Comparison of ENCODE assay signal across 35 cellular contexts in the genomic region with DNA sequence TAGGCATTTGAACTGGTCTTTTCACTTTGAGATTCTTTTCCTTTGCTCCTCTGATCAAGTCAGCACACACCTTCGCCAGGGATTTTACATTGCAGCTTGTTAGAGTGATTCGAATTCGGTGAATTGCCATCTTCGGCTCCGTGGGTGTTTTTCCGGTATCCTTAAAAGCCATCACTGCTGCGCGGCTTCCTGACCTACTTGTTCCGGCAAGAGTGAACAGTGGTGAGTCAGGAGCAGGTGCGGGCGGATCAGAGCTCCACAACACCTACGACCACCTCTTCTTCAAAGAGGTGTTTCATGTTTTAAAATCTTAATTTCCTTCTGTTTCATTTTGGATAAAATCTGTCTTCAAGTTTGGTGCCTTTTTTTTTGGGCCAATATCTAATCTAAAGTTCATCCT.
"Had no signal": no experiment of that assay in that cellular context is flagged by ENCODE, and none has a peak within 500 bp of the region (broad histone marks: within the 10 kb centered on the region; RNA-seq: fewer than 3 reads in every experiment).

No MANE protein-coding gene starts in this region.

- H3K27ac Mint-ChIP-seq: activated B cell treated with CpG ODN at 0.5 μM for 24 hours; activated CD8-positive, alpha-beta T cell treated with anti-CD3 and anti-CD28 coated beads for 36 hours; activated naive CD4-positive, alpha-beta T cell treated with anti-CD3 and anti-CD28 coated beads for 36 hours; activated naive CD4-positive, alpha-beta T cell treated with anti-CD3 and anti-CD28 coated beads, Interleukin-2, amount 50 U/mL, for 24 hours; activated naive CD8-positive, alpha-beta T cell treated with anti-CD3 and anti-CD28 coated beads for 36 hours; activated naive CD8-positive, alpha-beta T cell treated with anti-CD3 and anti-CD28 coated beads, Interleukin-2, amount 50 U/mL, for 24 hours; activated T-helper 1 cell treated with anti-CD3 and anti-CD28 coated beads, Interleukin-12 subunit alpha, Interleukin-12 subunit beta, Interleukin-2, Interleukin-4 antibody, amounts not matched to agents 30 ng/mL and 10 ng/mL and 1 ng/mL, durations not matched to agents 14 hours and 24 hours and 36 hours; activated T-helper 2 cell treated with anti-CD3 and anti-CD28 coated beads, Interferon-gamma antibody, Interleukin-2, Interleukin-4, amounts not matched to agents 10 μg/mL and 5 μg/mL and 100 μg/mL, durations not matched to agents 14 hours and 24 hours and 36 hours; brain; dendritic cell treated with granulocyte-macrophage colony-stimulating factor and Interleukin-4, amounts not matched to agents 40 ng/mL and 50 ng/mL, for 4 days; endodermal cell; T-helper 17 cell; T-helper 2 cell treated with Interferon-gamma antibody and Interleukin-4, amounts not matched to agents 5 μg/mL and 100 μg/mL, for 36 hours had no signal

- H3K4me3 Mint-ChIP-seq: activated B cell treated with CpG ODN at 0.5 μM for 24 hours; activated CD8-positive, alpha-beta T cell treated with anti-CD3 and anti-CD28 coated beads for 36 hours; activated naive CD4-positive, alpha-beta T cell treated with anti-CD3 and anti-CD28 coated beads for 36 hours; activated naive CD4-positive, alpha-beta T cell treated with anti-CD3 and anti-CD28 coated beads, Interleukin-2, amount 50 U/mL, for 24 hours; activated naive CD8-positive, alpha-beta T cell treated with anti-CD3 and anti-CD28 coated beads for 36 hours; activated naive CD8-positive, alpha-beta T cell treated with anti-CD3 and anti-CD28 coated beads, Interleukin-2, amount 50 U/mL, for 24 hours; activated T-cell treated with anti-CD3 and anti-CD28 coated beads, Interleukin-2, amount 50 U/mL, for 4 hours; activated T-helper 1 cell treated with anti-CD3 and anti-CD28 coated beads, Interleukin-12 subunit alpha, Interleukin-12 subunit beta, Interleukin-2, Interleukin-4 antibody, amounts not matched to agents 30 ng/mL and 10 ng/mL and 1 ng/mL, durations not matched to agents 14 hours and 24 hours and 36 hours; brain; central memory CD8-positive, alpha-beta T cell; dendritic cell treated with granulocyte-macrophage colony-stimulating factor and Interleukin-4, amounts not matched to agents 40 ng/mL and 50 ng/mL, for 4 days; endodermal cell; T-helper 17 cell; T-helper 2 cell treated with Interferon-gamma antibody and Interleukin-4, amounts not matched to agents 5 μg/mL and 100 μg/mL, for 36 hours had no signal

- H3K9me3 ChIP-seq: adrenal gland, breast epithelium, esophagus squamous epithelium, heart left ventricle had no signal

- H3K9me3 Mint-ChIP-seq: activated B cell treated with CpG ODN at 0.5 μM for 24 hours; activated CD8-positive, alpha-beta T cell treated with anti-CD3 and anti-CD28 coated beads for 36 hours; activated naive CD4-positive, alpha-beta T cell treated with anti-CD3 and anti-CD28 coated beads for 36 hours; activated naive CD4-positive, alpha-beta T cell treated with anti-CD3 and anti-CD28 coated beads, Interleukin-2, amount 50 U/mL, for 24 hours; activated naive CD8-positive, alpha-beta T cell treated with anti-CD3 and anti-CD28 coated beads for 36 hours; activated naive CD8-positive, alpha-beta T cell treated with anti-CD3 and anti-CD28 coated beads, Interleukin-2, amount 50 U/mL, for 24 hours; activated T-cell treated with anti-CD3 and anti-CD28 coated beads, Interleukin-2, amount 50 U/mL, for 4 hours; activated T-helper 1 cell treated with anti-CD3 and anti-CD28 coated beads, Interleukin-12 subunit alpha, Interleukin-12 subunit beta, Interleukin-2, Interleukin-4 antibody, amounts not matched to agents 30 ng/mL and 10 ng/mL and 1 ng/mL, durations not matched to agents 14 hours and 24 hours and 36 hours; activated T-helper 2 cell treated with anti-CD3 and anti-CD28 coated beads, Interferon-gamma antibody, Interleukin-2, Interleukin-4, amounts not matched to agents 10 μg/mL and 5 μg/mL and 100 μg/mL, durations not matched to agents 14 hours and 24 hours and 36 hours; central memory CD8-positive, alpha-beta T cell; dendritic cell treated with granulocyte-macrophage colony-stimulating factor and Interleukin-4, amounts not matched to agents 40 ng/mL and 50 ng/mL, for 4 days; endodermal cell; T-helper 2 cell treated with Interferon-gamma antibody and Interleukin-4, amounts not matched to agents 5 μg/mL and 100 μg/mL, for 36 hours had no signal

- ATAC-seq: activated CD4-positive, CD25-positive, alpha-beta regulatory T cell treated with anti-CD3 and anti-CD28 coated beads, Interleukin-2, amount 50 U/mL, for 24 hours; activated CD8-positive, alpha-beta T cell treated with anti-CD3 and anti-CD28 coated beads for 36 hours; activated naive CD8-positive, alpha-beta T cell treated with anti-CD3 and anti-CD28 coated beads, Interleukin-2, amount 50 U/mL, for 24 hours; activated T-cell treated with anti-CD3 and anti-CD28 coated beads, Interleukin-2, amount 50 U/mL, for 4 hours; heart left ventricle; T-helper 17 cell had no signal

- H3K27me3 ChIP-seq: adrenal gland, breast epithelium, cardiac muscle cell, dorsolateral prefrontal cortex, esophagus squamous epithelium, heart left ventricle had no signal

- H3K4me3 ChIP-seq: adrenal gland, breast epithelium, cardiac muscle cell, coronary artery, dorsolateral prefrontal cortex, esophagus squamous epithelium, heart left ventricle had no signal

- H3K36me3 ChIP-seq: adrenal gland, breast epithelium, cardiac muscle cell, esophagus squamous epithelium, heart left ventricle, WERI-Rb-1 had no signal

- H3K27ac ChIP-seq: adrenal gland, breast epithelium, cardiac muscle cell, coronary artery, dorsolateral prefrontal cortex, esophagus squamous epithelium, heart left ventricle, WERI-Rb-1 had no signal

- DNase-seq: activated B cell treated with CpG ODN at 0.5 μM for 24 hours; activated CD4-positive, alpha-beta T cell treated with anti-CD3 and anti-CD28 coated beads for 48 hours; activated CD4-positive, alpha-beta T cell treated with anti-CD3 and anti-CD28 coated beads, Interleukin-2, amount 50 U/mL, for 1 hour; activated CD4-positive, alpha-beta T cell treated with anti-CD3 and anti-CD28 coated beads, Interleukin-2, amount 50 U/mL, for 48 hours; activated CD8-positive, alpha-beta memory T cell treated with anti-CD3 and anti-CD28 coated beads for 24 hours; activated CD8-positive, alpha-beta T cell treated with anti-CD3 and anti-CD28 coated beads for 36 hours; activated effector memory CD4-positive, alpha-beta T cell treated with anti-CD3 and anti-CD28 coated beads, Interleukin-2, amount 50 U/mL, for 16 hours; activated naive CD4-positive, alpha-beta T cell treated with anti-CD3 and anti-CD28 coated beads for 36 hours; activated naive CD8-positive, alpha-beta T cell treated with anti-CD3 and anti-CD28 coated beads for 36 hours; activated naive CD8-positive, alpha-beta T cell treated with anti-CD3 and anti-CD28 coated beads, Interleukin-2, amount 50 U/mL, for 24 hours; activated T-cell treated with anti-CD3 and anti-CD28 coated beads, Interleukin-2, amount 50 U/mL, for 4 hours; adrenal gland; aorta; effector memory CD4-positive, alpha-beta T cell; endodermal cell; erythroblast; esophagus squamous epithelium; heart left ventricle; SW 1271; T-helper 1 cell; T-helper 17 cell; T1000; WERI-Rb-1 had no signal

- H3K36me3 Mint-ChIP-seq: activated naive CD4-positive, alpha-beta T cell treated with anti-CD3 and anti-CD28 coated beads, Interleukin-2, amount 50 U/mL, for 24 hours; activated naive CD8-positive, alpha-beta T cell treated with anti-CD3 and anti-CD28 coated beads for 36 hours; brain had no signal

- H3K4me1 ChIP-seq: adrenal gland, breast epithelium, esophagus squamous epithelium, heart left ventricle had no signal

- H3K4me1 Mint-ChIP-seq: activated B cell treated with CpG ODN at 0.5 μM for 24 hours; activated naive CD4-positive, alpha-beta T cell treated with anti-CD3 and anti-CD28 coated beads, Interleukin-2, amount 50 U/mL, for 24 hours; activated naive CD8-positive, alpha-beta T cell treated with anti-CD3 and anti-CD28 coated beads for 36 hours; activated naive CD8-positive, alpha-beta T cell treated with anti-CD3 and anti-CD28 coated beads, Interleukin-2, amount 50 U/mL, for 24 hours; brain; central memory CD8-positive, alpha-beta T cell; T-helper 17 cell had no signal
